14 cellular contexts compared by ENCODE assay signal in the genomic region with DNA sequence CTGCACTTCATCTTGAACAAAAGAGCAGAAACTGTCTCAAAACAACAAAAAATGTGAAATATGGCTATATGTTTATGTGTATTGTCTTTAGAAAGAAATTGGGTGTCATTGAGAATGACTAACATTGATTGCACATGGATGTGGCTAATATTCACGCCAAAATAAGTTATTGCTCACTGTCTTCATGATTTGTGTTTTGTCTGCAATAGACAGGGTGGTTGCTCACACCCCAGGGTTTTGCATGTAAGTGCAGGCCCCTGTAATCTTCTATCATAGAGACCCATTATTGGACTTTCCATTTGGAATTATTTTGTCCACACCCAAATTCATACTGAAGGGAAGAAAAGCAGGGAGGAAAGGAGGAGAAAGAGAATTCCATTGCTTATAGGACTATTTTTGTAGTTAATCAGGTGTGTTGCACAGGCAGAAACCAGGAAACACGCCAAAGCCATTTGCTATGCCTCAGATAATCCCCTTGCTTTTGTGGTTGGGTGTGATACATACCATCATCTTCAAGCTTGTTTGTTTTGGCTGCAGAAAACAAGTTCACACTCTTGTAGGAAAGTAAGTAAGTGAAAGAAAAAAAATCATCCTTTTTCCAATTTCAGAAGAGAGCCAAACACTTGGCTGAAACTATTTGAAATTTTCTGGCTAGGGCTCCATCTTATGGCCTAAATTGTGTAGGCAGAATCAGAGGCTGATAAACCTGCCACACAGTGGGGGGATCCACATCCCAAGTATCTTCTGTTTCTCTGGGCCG.
A peak's percentile ranks its signal among the peaks of the same experiment; 100 is the strongest.
DNase-seq lines count a peak whose midpoint lies in the region; ATAC-seq, FAIRE-seq and TF ChIP-seq lines count a peak whose summit lies in the region.
"Had no signal": no experiment of that assay in that cellular context is flagged by ENCODE, and none has a peak within 500 bp of the region (broad histone marks: within the 10 kb centered on the region; RNA-seq: fewer than 3 reads in every experiment).

No MANE protein-coding gene starts in this region.

- H3K4me1 Mint-ChIP-seq in progenitor cell of endocrine pancreas (ENCODE audit: low read depth): no peaks in the 10 kb centered on the region
- H3K4me1 Mint-ChIP-seq: activated naive CD8-positive, alpha-beta T cell treated with anti-CD3 and anti-CD28 coated beads, Interleukin-2, amount 50 U/mL, for 24 hours; CD14-positive monocyte; natural killer cell had no signal

- no peak overlapping the region for H3K4me3 Mint-ChIP-seq in progenitor cell of endocrine pancreas (ENCODE audit: low read depth)
- H3K4me3 Mint-ChIP-seq: activated naive CD8-positive, alpha-beta T cell treated with anti-CD3 and anti-CD28 coated beads, Interleukin-2, amount 50 U/mL, for 24 hours; CD14-positive monocyte; natural killer cell had no signal

- peaks cover 3% of the 10 kb centered on the region for H3K9me3 Mint-ChIP-seq in progenitor cell of endocrine pancreas (ENCODE audit: low read depth)

- H3K36me3 Mint-ChIP-seq in progenitor cell of endocrine pancreas (ENCODE audit: insufficient read depth): no peaks in the 10 kb centered on the region
- H3K36me3 Mint-ChIP-seq: CD14-positive monocyte had no signal

- H3K9me3 ChIP-seq in effector memory CD4-positive, alpha-beta T cell (ENCODE audit: control insufficient read depth, low read length): no peaks in the 10 kb centered on the region

- DNase-seq in AG09309 (ENCODE audit: low read depth) (peak; percentile 58), HT-29 (ENCODE audit: low spot score) (peak; percentile 15), bronchial epithelial cell (ENCODE audit: low read depth) (peak; percentile 91), iris pigment epithelial cell (ENCODE audit: low read depth) (peak; percentile 87), progenitor cell of endocrine pancreas (ENCODE audit: low spot score, unreplicated experiment) (no peak), RKO (ENCODE audit: low spot score) (no peak)
- DNase-seq in effector memory CD4-positive, alpha-beta T cell: no peak
- DNase-seq: activated naive CD8-positive, alpha-beta T cell treated with anti-CD3 and anti-CD28 coated beads, Interleukin-2, amount 50 U/mL, for 24 hours; GF-D8; natural killer cell; NCI-H187 had no signal

- no peaks in the 10 kb centered on the region for H3K27me3 ChIP-seq in bronchial epithelial cell (ENCODE audit: control insufficient read depth, insufficient read depth, low read length)
- H3K27me3 ChIP-seq in effector memory CD4-positive, alpha-beta T cell (replicated peaks; ENCODE audit: control insufficient read depth, insufficient read depth, low read length, poor library complexity, severe bottlenecking): no peaks in the 10 kb centered on the region

- FAIRE-seq in bronchial epithelial cell (lab: Jason Lieb, UNC): no peak
- FAIRE-seq: islet of Langerhans had no signal

- TF ChIP-seq CTCF in AG09309 (IDR thresholded peaks at IDR 0.05; ENCODE audit: control insufficient read depth, insufficient read depth, low read depth, low read length, missing control alignments): peak; percentile 49
- peak; percentile 5 for TF ChIP-seq CTCF in bronchial epithelial cell (IDR thresholded peaks at IDR 0.05; ENCODE audit: insufficient read depth, low read length, severe bottlenecking)
- TF ChIP-seq CTCF in progenitor cell of endocrine pancreas (IDR thresholded peaks at IDR 0.05; ENCODE audit: unreplicated experiment): no peak

- no peak overlapping the region for H3K27ac ChIP-seq in effector memory CD4-positive, alpha-beta T cell (ENCODE audit: insufficient read depth, low read length, poor library complexity, severe bottlenecking)

- no peak overlapping the region for H3K27ac Mint-ChIP-seq in progenitor cell of endocrine pancreas
- H3K27ac Mint-ChIP-seq: activated naive CD8-positive, alpha-beta T cell treated with anti-CD3 and anti-CD28 coated beads, Interleukin-2, amount 50 U/mL, for 24 hours; CD14-positive monocyte; natural killer cell had no signal

- no peaks in the 10 kb centered on the region for H3K36me3 ChIP-seq in bronchial epithelial cell (ENCODE audit: control insufficient read depth, insufficient read depth, low read length)
- H3K36me3 ChIP-seq in effector memory CD4-positive, alpha-beta T cell (ENCODE audit: control insufficient read depth, insufficient read depth, low read length): no peaks in the 10 kb centered on the region

- H3K4me1 ChIP-seq in effector memory CD4-positive, alpha-beta T cell (ENCODE audit: control insufficient read depth, insufficient read depth, low read length, poor library complexity, severe bottlenecking): no peaks in the 10 kb centered on the region

- no peak overlapping the region for H3K4me3 ChIP-seq in AG09309 (ENCODE audit: control insufficient read depth, low read depth, low read length)
- H3K4me3 ChIP-seq in bronchial epithelial cell (ENCODE audit: low read depth, low read length): no peak overlapping the region
- H3K4me3 ChIP-seq in effector memory CD4-positive, alpha-beta T cell (ENCODE audit: insufficient read depth, low read depth, low read length, poor library complexity, severe bottlenecking): no peak overlapping the region

- no peaks in the 10 kb centered on the region for H3K27me3 Mint-ChIP-seq in progenitor cell of endocrine pancreas
- H3K27me3 Mint-ChIP-seq: activated naive CD8-positive, alpha-beta T cell treated with anti-CD3 and anti-CD28 coated beads, Interleukin-2, amount 50 U/mL, for 24 hours had no signal

- ATAC-seq in GM18867 (IDR thresholded peaks at IDR 0.05; ENCODE audit: unreplicated experiment): no peak
- ATAC-seq: activated naive CD8-positive, alpha-beta T cell treated with anti-CD3 and anti-CD28 coated beads, Interleukin-2, amount 50 U/mL, for 24 hours; natural killer cell had no signal

Comparison
In these comparisons a context has a peak if more than half of its experiments do, and no peak if none do; other contexts are left out.
1. DNase-seq: peak in AG09309 (single experiment), HT-29 (single experiment), bronchial epithelial cell (single experiment) and iris pigment epithelial cell (single experiment); none in progenitor cell of endocrine pancreas (single experiment), effector memory CD4-positive, alpha-beta T cell (0 of 3) and RKO (single experiment).